Comparison of ENCODE assay signal across 9 cellular contexts in genomic region chr11:85827768-85828639, GRCh38. TPM values are rescaled to one million over a fixed set of nuclear protein-coding genes. Genes with fewer than 3 reads are reported as not detected.
DNase-seq lines count a peak whose midpoint lies in the region; ATAC-seq and FAIRE-seq lines count a peak whose summit lies in the region.
"Had no signal": no experiment of that assay in that cellular context is flagged by ENCODE, and none has a peak within 500 bp of the region (broad histone marks: within the 10 kb centered on the region; RNA-seq: fewer than 3 reads in every experiment).

No MANE protein-coding gene starts in this region.

- H3K27me3 Mint-ChIP-seq in activated naive CD4-positive, alpha-beta T cell treated with anti-CD3 and anti-CD28 coated beads, Interleukin-2, amount 10 ng/mL, durations not matched to agents 7 days and 5 days = peaks cover 4% of the 10 kb centered on the region
- H3K27me3 Mint-ChIP-seq in activated T-helper 17 cell treated with anti-CD3 and anti-CD28 coated beads, Interleukin-2, amount 50 U/mL, for 72 hours = no peaks in the 10 kb centered on the region
- peaks cover 0 to 1% (median 0%) of the 10 kb centered on the region in 3 donors for H3K27me3 Mint-ChIP-seq in immature natural killer cell (ENCODE audit: low read depth in 3 of 3)

- no peak overlapping the region for H3K4me3 Mint-ChIP-seq in activated naive CD4-positive, alpha-beta T cell treated with anti-CD3 and anti-CD28 coated beads, Interleukin-2, amount 10 ng/mL, durations not matched to agents 7 days and 5 days
- peak overlapping the region; percentile 64 for H3K4me3 Mint-ChIP-seq in activated T-helper 17 cell treated with anti-CD3 and anti-CD28 coated beads, Interleukin-2, amount 50 U/mL, for 72 hours
- H3K4me3 Mint-ChIP-seq in immature natural killer cell = peak overlapping the region in 3 of 5 donors; percentile 4 to 54 (median 34)

- H3K9me3 Mint-ChIP-seq in activated naive CD4-positive, alpha-beta T cell treated with anti-CD3 and anti-CD28 coated beads, Interleukin-2, amount 10 ng/mL, durations not matched to agents 7 days and 5 days = no peaks in the 10 kb centered on the region
- no peaks in the 10 kb centered on the region for H3K9me3 Mint-ChIP-seq in activated T-helper 17 cell treated with anti-CD3 and anti-CD28 coated beads, Interleukin-2, amount 50 U/mL, for 72 hours
- H3K9me3 Mint-ChIP-seq in immature natural killer cell = no peaks in the 10 kb centered on the region

- H3K4me1 Mint-ChIP-seq in activated naive CD4-positive, alpha-beta T cell treated with anti-CD3 and anti-CD28 coated beads, Interleukin-2, amount 10 ng/mL, durations not matched to agents 7 days and 5 days = peaks cover 50% of the 10 kb centered on the region
- peaks cover 25% of the 10 kb centered on the region for H3K4me1 Mint-ChIP-seq in activated T-helper 17 cell treated with anti-CD3 and anti-CD28 coated beads, Interleukin-2, amount 50 U/mL, for 72 hours
- peaks cover 44 to 46% of the 10 kb centered on the region in 2 donors for H3K4me1 Mint-ChIP-seq in immature natural killer cell

- CTCF ChIA-PET in activated naive CD4-positive, alpha-beta T cell treated with anti-CD3 and anti-CD28 coated beads, Interleukin-2, amount 10 ng/mL, durations not matched to agents 7 days and 5 days (lab: Charles Lee) = interaction anchor here (1.2 to 4.9 kb wide), 4 partner anchors 18 to 132 kb away, joined by 3 to 26 read pairs (median 14); partner anchors contain the start of gene SYTL2

- FAIRE-seq in urothelium cell line (lab: Jason Lieb, UNC) = no peak

- DNase-seq in activated naive CD4-positive, alpha-beta T cell treated with anti-CD3 and anti-CD28 coated beads, Interleukin-2, amount 10 ng/mL, durations not matched to agents 7 days and 5 days = peak; percentile 54
- DNase-seq in activated naive CD4-positive, alpha-beta T cell treated with Interleukin-2 at 50 U/mL for 16 hours = no peak
- DNase-seq in immature natural killer cell (peak; percentile 43 to 64 (median 57)), urothelium cell line (ENCODE audit: low spot score) (peak; percentile 65), NCI-H524 (lab: John Stamatoyannopoulos, UW) (no peak)
- DNase-seq: GDM1 had no signal

- ATAC-seq in activated T-helper 17 cell treated with anti-CD3 and anti-CD28 coated beads, Interleukin-2, amount 50 U/mL, for 72 hours (replicated peaks) = peak; percentile 67
- ATAC-seq in GM18907 (IDR thresholded peaks at IDR 0.05; ENCODE audit: unreplicated experiment) = no peak
- ATAC-seq in HG02840 (IDR thresholded peaks at IDR 0.05; ENCODE audit: low FRiP score, unreplicated experiment) = no peak

- H3K27ac Mint-ChIP-seq in activated naive CD4-positive, alpha-beta T cell treated with anti-CD3 and anti-CD28 coated beads, Interleukin-2, amount 10 ng/mL, durations not matched to agents 7 days and 5 days = peak overlapping the region; percentile 82
- peak overlapping the region; percentile 93 for H3K27ac Mint-ChIP-seq in activated T-helper 17 cell treated with anti-CD3 and anti-CD28 coated beads, Interleukin-2, amount 50 U/mL, for 72 hours
- H3K27ac Mint-ChIP-seq in immature natural killer cell = peak overlapping the region; percentile 73 to 96 (median 94)

- no peaks in the 10 kb centered on the region for H3K36me3 Mint-ChIP-seq in activated naive CD4-positive, alpha-beta T cell treated with anti-CD3 and anti-CD28 coated beads, Interleukin-2, amount 10 ng/mL, durations not matched to agents 7 days and 5 days
- H3K36me3 Mint-ChIP-seq in activated T-helper 17 cell treated with anti-CD3 and anti-CD28 coated beads, Interleukin-2, amount 50 U/mL, for 72 hours (ENCODE audit: low read depth) = no peaks in the 10 kb centered on the region
- H3K36me3 Mint-ChIP-seq in immature natural killer cell = peaks cover 0 to 4% (median 0%) of the 10 kb centered on the region in 3 donors

RNA-seq across cellular contexts. Expression of gene SYTL2, which starts 17.1 kb away (rescaled TPM):
- 10 to 100 TPM; 10.5 to 12.1 TPM for total RNA-seq in activated T-helper 17 cell treated with anti-CD3 and anti-CD28 coated beads, Interleukin-2, amount 50 U/mL, for 72 hours
- polyA plus RNA-seq in immature natural killer cell = 10 to 100 TPM; 26.1 to 67.0 (median 33.3) TPM

RNA-seq across cellular contexts. Expression of gene CCDC83, which starts 27.2 kb away (rescaled TPM):
- total RNA-seq in activated T-helper 17 cell treated with anti-CD3 and anti-CD28 coated beads, Interleukin-2, amount 50 U/mL, for 72 hours = not detected
- not detected for polyA plus RNA-seq in immature natural killer cell

Comparison
In these comparisons a context has a peak if more than half of its experiments do, and no peak if none do; other contexts are left out.
1. DNase-seq: peak in activated naive CD4-positive, alpha-beta T cell treated with anti-CD3 and anti-CD28 coated beads, Interleukin-2, amount 10 ng/mL, durations not matched to agents 7 days and 5 days (single experiment), immature natural killer cell (3 of 3) and urothelium cell line (single experiment); none in activated naive CD4-positive, alpha-beta T cell treated with Interleukin-2 at 50 U/mL for 16 hours (single experiment) and NCI-H524 (0 of 2).
2. Peak in every context shown above with its lines, with median percentiles within 50 percentile points of each other: H3K27ac Mint-ChIP-seq.